1 cellular context compared by ENCODE assay signal in the genomic region with DNA sequence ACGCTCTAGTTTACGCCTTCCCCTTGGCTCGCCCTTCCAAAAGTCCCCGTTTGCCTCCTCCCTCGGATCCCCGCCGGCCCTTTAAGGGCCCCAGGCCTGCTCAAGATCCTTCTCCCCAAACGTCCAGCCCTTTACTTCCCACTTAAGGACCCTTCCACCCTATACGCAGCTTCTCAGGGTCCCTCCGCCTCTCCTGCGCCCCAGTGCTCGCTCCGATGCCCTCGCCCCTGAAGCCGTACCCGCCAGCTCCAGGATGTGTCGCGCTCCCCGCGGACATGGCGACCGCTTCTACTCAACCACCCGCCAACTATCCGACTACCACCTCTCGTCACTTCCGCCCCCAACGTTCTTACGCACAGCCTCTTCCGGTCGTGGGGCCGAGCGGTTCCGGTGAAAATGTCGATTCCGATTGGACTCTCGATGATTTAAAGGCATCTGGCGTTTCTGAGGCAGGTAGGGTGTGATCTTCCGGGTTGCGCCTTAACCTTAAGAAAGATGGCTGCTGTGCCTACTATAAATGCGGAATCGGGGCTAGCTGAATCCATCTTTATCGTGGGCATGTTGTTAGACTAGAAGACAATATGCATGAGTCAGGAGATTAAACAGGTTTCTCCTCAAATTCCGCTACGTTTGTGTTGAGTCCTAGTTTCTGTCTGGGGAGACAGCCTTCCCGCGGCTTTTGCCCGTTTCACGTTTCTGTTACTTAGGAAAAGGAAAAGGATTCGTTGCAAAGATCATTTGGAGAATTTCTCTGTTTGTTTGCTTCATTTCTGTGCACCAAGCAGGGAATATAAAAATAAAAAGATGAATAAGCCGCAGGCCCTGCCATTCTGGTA.
A peak's percentile ranks its signal among the peaks of the same experiment; 100 is the strongest.
TF ChIP-seq lines count a peak whose summit lies in the region.

A gene (minus strand): TSS at position 317 of the 836 bp plus-strand sequence. CDS start 40 bp downstream, at position 277.

TF ChIP-seq in HepG2, 621 proteins besides CTCF, POLR2A, EP300 and RAD21 (continued from another document and continues in another):
- no peak; the same call in 1 of the 2 replicates for TF ChIP-seq IRX3 (CRISPR knock-in tag; IDR thresholded peaks at IDR 0.05; ENCODE audit: borderline replicate concordance, low read depth)
- TF ChIP-seq ETV5 (CRISPR knock-in tag; IDR thresholded peaks at IDR 0.05; ENCODE audit: borderline replicate concordance): peak; percentile 63
- no peak for TF ChIP-seq TBX3 (IDR thresholded peaks at IDR 0.05; ENCODE audit: borderline replicate concordance)
- TF ChIP-seq, protein P1, sequence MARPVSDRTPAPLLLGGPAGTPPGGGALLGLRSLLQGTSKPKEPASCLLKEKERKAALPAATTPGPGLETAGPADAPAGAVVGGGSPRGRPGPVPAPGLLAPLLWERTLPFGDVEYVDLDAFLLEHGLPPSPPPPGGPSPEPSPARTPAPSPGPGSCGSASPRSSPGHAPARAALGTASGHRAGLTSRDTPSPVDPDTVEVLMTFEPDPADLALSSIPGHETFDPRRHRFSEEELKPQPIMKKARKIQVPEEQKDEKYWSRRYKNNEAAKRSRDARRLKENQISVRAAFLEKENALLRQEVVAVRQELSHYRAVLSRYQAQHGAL (CRISPR knock-in tag; IDR thresholded peaks at IDR 0.05; ENCODE audit: not compliant biosample characterization): no peak
- no peak for TF ChIP-seq ZFYVE20 (CRISPR knock-in tag; IDR thresholded peaks at IDR 0.05; ENCODE audit: borderline replicate concordance, low read depth)
- TF ChIP-seq, protein P2, sequence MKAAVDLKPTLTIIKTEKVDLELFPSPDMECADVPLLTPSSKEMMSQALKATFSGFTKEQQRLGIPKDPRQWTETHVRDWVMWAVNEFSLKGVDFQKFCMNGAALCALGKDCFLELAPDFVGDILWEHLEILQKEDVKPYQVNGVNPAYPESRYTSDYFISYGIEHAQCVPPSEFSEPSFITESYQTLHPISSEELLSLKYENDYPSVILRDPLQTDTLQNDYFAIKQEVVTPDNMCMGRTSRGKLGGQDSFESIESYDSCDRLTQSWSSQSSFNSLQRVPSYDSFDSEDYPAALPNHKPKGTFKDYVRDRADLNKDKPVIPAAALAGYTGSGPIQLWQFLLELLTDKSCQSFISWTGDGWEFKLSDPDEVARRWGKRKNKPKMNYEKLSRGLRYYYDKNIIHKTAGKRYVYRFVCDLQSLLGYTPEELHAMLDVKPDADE (CRISPR knock-in tag; IDR thresholded peaks at IDR 0.05): no peak
- TF ChIP-seq, protein P3, sequence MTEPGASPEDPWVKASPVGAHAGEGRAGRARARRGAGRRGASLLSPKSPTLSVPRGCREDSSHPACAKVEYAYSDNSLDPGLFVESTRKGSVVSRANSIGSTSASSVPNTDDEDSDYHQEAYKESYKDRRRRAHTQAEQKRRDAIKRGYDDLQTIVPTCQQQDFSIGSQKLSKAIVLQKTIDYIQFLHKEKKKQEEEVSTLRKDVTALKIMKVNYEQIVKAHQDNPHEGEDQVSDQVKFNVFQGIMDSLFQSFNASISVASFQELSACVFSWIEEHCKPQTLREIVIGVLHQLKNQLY (CRISPR knock-in tag; IDR thresholded peaks at IDR 0.05): peak; percentile 53; the same call in 1 of the 2 replicates
- TF ChIP-seq ZNF331 (CRISPR knock-in tag; IDR thresholded peaks at IDR 0.05): peak; percentile 80
- 0 out of 2 replicates have a peak, but pooled peaks have one; percentile 50 for TF ChIP-seq HNRNPL (IDR thresholded peaks at IDR 0.05; ENCODE audit: low read depth, low read length)
- no peak for TF ChIP-seq PAF1 (CRISPR knock-in tag; IDR thresholded peaks at IDR 0.05)
- TF ChIP-seq NKX3-1 (CRISPR knock-in tag; IDR thresholded peaks at IDR 0.05): peak; percentile 84
- no peak for TF ChIP-seq PCBP2 (optimal IDR thresholded peaks at IDR 0.05; ENCODE audit: low read depth, low read length, poor library complexity, severe bottlenecking)
- TF ChIP-seq ZSCAN25 (CRISPR knock-in tag; IDR thresholded peaks at IDR 0.05): no peak; the same call in 1 of the 2 replicates
- 0 out of 2 replicates have a peak, but pooled peaks have one; percentile 42 for TF ChIP-seq ZNF446 (CRISPR knock-in tag; IDR thresholded peaks at IDR 0.05)
- TF ChIP-seq, protein P4, sequence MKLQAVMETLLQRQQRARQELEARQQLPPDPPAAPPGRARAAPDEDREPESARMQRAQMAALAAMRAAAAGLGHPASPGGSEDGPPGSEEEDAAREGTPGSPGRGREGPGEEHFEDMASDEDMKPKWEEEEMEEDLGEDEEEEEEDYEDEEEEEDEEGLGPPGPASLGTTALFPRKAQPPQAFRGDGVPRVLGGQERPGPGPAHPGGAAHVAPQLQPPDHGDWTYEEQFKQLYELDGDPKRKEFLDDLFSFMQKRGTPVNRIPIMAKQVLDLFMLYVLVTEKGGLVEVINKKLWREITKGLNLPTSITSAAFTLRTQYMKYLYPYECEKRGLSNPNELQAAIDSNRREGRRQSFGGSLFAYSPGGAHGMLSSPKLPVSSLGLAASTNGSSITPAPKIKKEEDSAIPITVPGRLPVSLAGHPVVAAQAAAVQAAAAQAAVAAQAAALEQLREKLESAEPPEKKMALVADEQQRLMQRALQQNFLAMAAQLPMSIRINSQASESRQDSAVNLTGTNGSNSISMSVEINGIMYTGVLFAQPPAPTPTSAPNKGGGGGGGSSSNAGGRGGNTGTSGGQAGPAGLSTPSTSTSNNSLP (IDR thresholded peaks at IDR 0.05; ENCODE audit: low read depth, low read length): peak; percentile 47; the same call in 1 of the 2 replicates
- no peak; the same call in 1 of the 2 replicates for TF ChIP-seq ZNF230 (CRISPR knock-in tag; IDR thresholded peaks at IDR 0.05)
- TF ChIP-seq, protein P5, sequence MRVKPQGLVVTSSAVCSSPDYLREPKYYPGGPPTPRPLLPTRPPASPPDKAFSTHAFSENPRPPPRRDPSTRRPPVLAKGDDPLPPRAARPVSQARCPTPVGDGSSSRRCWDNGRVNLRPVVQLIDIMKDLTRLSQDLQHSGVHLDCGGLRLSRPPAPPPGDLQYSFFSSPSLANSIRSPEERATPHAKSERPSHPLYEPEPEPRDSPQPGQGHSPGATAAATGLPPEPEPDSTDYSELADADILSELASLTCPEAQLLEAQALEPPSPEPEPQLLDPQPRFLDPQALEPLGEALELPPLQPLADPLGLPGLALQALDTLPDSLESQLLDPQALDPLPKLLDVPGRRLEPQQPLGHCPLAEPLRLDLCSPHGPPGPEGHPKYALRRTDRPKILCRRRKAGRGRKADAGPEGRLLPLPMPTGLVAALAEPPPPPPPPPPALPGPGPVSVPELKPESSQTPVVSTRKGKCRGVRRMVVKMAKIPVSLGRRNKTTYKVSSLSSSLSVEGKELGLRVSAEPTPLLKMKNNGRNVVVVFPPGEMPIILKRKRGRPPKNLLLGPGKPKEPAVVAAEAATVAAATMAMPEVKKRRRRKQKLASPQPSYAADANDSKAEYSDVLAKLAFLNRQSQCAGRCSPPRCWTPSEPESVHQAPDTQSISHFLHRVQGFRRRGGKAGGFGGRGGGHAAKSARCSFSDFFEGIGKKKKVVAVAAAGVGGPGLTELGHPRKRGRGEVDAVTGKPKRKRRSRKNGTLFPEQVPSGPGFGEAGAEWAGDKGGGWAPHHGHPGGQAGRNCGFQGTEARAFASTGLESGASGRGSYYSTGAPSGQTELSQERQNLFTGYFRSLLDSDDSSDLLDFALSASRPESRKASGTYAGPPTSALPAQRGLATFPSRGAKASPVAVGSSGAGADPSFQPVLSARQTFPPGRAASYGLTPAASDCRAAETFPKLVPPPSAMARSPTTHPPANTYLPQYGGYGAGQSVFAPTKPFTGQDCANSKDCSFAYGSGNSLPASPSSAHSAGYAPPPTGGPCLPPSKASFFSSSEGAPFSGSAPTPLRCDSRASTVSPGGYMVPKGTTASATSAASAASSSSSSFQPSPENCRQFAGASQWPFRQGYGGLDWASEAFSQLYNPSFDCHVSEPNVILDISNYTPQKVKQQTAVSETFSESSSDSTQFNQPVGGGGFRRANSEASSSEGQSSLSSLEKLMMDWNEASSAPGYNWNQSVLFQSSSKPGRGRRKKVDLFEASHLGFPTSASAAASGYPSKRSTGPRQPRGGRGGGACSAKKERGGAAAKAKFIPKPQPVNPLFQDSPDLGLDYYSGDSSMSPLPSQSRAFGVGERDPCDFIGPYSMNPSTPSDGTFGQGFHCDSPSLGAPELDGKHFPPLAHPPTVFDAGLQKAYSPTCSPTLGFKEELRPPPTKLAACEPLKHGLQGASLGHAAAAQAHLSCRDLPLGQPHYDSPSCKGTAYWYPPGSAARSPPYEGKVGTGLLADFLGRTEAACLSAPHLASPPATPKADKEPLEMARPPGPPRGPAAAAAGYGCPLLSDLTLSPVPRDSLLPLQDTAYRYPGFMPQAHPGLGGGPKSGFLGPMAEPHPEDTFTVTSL (CRISPR knock-in tag; IDR thresholded peaks at IDR 0.05; ENCODE audit: borderline replicate concordance): no peak
- no peak for TF ChIP-seq KDM6A (CRISPR knock-in tag; IDR thresholded peaks at IDR 0.05; ENCODE audit: low read depth)
- no peak for TF ChIP-seq EZH2 (conservative IDR thresholded peaks at IDR 0.05; ENCODE audit: low read depth, low read length)
- no peak for TF ChIP-seq FOSL2 (CRISPR knock-in tag; IDR thresholded peaks at IDR 0.05)
- TF ChIP-seq, protein P6, sequence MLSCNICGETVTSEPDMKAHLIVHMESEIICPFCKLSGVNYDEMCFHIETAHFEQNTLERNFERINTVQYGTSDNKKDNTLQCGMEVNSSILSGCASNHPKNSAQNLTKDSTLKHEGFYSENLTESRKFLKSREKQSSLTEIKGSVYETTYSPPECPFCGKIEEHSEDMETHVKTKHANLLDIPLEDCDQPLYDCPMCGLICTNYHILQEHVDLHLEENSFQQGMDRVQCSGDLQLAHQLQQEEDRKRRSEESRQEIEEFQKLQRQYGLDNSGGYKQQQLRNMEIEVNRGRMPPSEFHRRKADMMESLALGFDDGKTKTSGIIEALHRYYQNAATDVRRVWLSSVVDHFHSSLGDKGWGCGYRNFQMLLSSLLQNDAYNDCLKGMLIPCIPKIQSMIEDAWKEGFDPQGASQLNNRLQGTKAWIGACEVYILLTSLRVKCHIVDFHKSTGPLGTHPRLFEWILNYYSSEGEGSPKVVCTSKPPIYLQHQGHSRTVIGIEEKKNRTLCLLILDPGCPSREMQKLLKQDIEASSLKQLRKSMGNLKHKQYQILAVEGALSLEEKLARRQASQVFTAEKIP (CRISPR knock-in tag; IDR thresholded peaks at IDR 0.05; ENCODE audit: borderline replicate concordance): no peak
- peak; percentile 10; the same call in 1 of the 2 replicates for TF ChIP-seq ZNF547 (CRISPR knock-in tag; IDR thresholded peaks at IDR 0.05)
- TF ChIP-seq ZNF337 (CRISPR knock-in tag; IDR thresholded peaks at IDR 0.05; ENCODE audit: borderline replicate concordance, low read depth): no peak
- TF ChIP-seq SCMH1 (CRISPR knock-in tag; IDR thresholded peaks at IDR 0.05; ENCODE audit: borderline replicate concordance): no peak
- no peak; the same call in 1 of the 2 replicates for TF ChIP-seq ZNF367 (CRISPR knock-in tag; IDR thresholded peaks at IDR 0.05; ENCODE audit: borderline replicate concordance)
- no peak for TF ChIP-seq NR2F1 (CRISPR knock-in tag; IDR thresholded peaks at IDR 0.05)
- TF ChIP-seq ZNF781 (CRISPR knock-in tag; IDR thresholded peaks at IDR 0.05; ENCODE audit: borderline replicate concordance, not compliant biosample characterization): peak; percentile 53
- no peak for TF ChIP-seq NR1H2 (CRISPR knock-in tag; IDR thresholded peaks at IDR 0.05; ENCODE audit: borderline replicate concordance, low read depth)
- TF ChIP-seq, protein P7, sequence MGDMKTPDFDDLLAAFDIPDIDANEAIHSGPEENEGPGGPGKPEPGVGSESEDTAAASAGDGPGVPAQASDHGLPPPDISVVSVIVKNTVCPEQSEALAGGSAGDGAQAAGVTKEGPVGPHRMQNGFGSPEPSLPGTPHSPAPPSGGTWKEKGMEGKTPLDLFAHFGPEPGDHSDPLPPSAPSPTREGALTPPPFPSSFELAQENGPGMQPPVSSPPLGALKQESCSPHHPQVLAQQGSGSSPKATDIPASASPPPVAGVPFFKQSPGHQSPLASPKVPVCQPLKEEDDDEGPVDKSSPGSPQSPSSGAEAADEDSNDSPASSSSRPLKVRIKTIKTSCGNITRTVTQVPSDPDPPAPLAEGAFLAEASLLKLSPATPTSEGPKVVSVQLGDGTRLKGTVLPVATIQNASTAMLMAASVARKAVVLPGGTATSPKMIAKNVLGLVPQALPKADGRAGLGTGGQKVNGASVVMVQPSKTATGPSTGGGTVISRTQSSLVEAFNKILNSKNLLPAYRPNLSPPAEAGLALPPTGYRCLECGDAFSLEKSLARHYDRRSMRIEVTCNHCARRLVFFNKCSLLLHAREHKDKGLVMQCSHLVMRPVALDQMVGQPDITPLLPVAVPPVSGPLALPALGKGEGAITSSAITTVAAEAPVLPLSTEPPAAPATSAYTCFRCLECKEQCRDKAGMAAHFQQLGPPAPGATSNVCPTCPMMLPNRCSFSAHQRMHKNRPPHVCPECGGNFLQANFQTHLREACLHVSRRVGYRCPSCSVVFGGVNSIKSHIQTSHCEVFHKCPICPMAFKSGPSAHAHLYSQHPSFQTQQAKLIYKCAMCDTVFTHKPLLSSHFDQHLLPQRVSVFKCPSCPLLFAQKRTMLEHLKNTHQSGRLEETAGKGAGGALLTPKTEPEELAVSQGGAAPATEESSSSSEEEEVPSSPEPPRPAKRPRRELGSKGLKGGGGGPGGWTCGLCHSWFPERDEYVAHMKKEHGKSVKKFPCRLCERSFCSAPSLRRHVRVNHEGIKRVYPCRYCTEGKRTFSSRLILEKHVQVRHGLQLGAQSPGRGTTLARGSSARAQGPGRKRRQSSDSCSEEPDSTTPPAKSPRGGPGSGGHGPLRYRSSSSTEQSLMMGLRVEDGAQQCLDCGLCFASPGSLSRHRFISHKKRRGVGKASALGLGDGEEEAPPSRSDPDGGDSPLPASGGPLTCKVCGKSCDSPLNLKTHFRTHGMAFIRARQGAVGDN (CRISPR knock-in tag; IDR thresholded peaks at IDR 0.05): peak; percentile 88
- TF ChIP-seq, protein P8, sequence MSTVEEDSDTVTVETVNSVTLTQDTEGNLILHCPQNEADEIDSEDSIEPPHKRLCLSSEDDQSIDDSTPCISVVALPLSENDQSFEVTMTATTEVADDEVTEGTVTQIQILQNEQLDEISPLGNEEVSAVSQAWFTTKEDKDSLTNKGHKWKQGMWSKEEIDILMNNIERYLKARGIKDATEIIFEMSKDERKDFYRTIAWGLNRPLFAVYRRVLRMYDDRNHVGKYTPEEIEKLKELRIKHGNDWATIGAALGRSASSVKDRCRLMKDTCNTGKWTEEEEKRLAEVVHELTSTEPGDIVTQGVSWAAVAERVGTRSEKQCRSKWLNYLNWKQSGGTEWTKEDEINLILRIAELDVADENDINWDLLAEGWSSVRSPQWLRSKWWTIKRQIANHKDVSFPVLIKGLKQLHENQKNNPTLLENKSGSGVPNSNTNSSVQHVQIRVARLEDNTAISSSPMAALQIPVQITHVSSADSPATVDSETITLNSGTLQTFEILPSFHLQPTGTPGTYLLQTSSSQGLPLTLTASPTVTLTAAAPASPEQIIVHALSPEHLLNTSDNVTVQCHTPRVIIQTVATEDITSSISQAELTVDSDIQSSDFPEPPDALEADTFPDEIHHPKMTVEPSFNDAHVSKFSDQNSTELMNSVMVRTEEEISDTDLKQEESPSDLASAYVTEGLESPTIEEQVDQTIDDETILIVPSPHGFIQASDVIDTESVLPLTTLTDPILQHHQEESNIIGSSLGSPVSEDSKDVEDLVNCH (CRISPR knock-in tag; IDR thresholded peaks at IDR 0.05): no peak
- peak; percentile 89 for TF ChIP-seq DR1 (CRISPR knock-in tag; IDR thresholded peaks at IDR 0.05)
- TF ChIP-seq ZNF30 (CRISPR knock-in tag; IDR thresholded peaks at IDR 0.05): no peak
